Comparison of ENCODE assay signal across 8 cellular contexts in the genomic region with DNA sequence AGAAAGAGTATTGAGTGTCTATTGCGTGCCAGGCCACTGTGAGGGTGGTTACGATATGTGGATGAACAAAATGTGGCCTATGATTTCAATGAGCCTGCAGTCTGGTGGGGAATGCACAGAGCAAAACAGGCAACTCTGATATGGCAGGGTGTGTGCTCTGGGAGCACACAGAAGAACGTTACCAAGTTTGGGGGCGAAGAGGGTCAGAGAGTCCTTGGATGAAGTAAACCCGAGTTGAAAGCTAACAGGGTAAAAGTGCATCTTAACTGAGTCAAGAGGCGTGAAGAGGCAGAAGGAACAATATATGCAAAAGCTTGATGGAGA. TPM values are rescaled to one million over a fixed set of nuclear protein-coding genes. Genes with fewer than 3 reads are reported as not detected.
A peak's percentile ranks its signal among the peaks of the same experiment; 100 is the strongest.
DNase-seq lines count a peak whose midpoint lies in the region; ATAC-seq and TF ChIP-seq lines count a peak whose summit lies in the region.

No MANE protein-coding gene starts in this region.

- no peak for TF ChIP-seq CTCF in foreskin fibroblast (IDR thresholded peaks at IDR 0.05; ENCODE audit: low read depth, low read length)

- H3K4me1 ChIP-seq in SJCRH30 = no peaks in the 10 kb centered on the region

- intact Hi-C loops in sciatic nerve (cut with DNase I) = loop anchor here (5.0 kb wide), 1 partner anchor 103 kb away; no protein-coding TSS in a partner anchor

- no peaks in the 10 kb centered on the region for H3K27me3 ChIP-seq in SJCRH30

- H3K9me3 ChIP-seq in SJCRH30 (replicated peaks) = no peaks in the 10 kb centered on the region

- H3K27ac ChIP-seq in SJCRH30 = peak overlapping the region; percentile 93

- no peaks in the 10 kb centered on the region for H3K36me3 ChIP-seq in SJCRH30

- no peak for DNase-seq in SJCRH30
- no peak for DNase-seq in foreskin fibroblast
- DNase-seq in sciatic nerve (ENCODE audit: low spot score) = no peak
- DNase-seq in stimulated activated CD4-positive, alpha-beta T cell treated with anti-CD3 and anti-CD28 coated beads, Interleukin-4, amount 100 ng/mL, for 1 hour = no peak
- no peak for DNase-seq in NCI-H446 treated with DMSO at 0.1 percent for 48 hours (lab: John Stamatoyannopoulos, UW)

- H3K4me3 ChIP-seq in SJCRH30 = peak overlapping the region; percentile 78
- peak overlapping the region; percentile 69 to 98 for H3K4me3 ChIP-seq in foreskin fibroblast (ENCODE audit: low read depth in 1 of 2, low read length in 2 of 2)

- ATAC-seq in GM21528 (IDR thresholded peaks at IDR 0.05; ENCODE audit: low FRiP score, unreplicated experiment) (peak; percentile 0), sciatic nerve (peak; percentile 9), GM19452 (IDR thresholded peaks at IDR 0.05; ENCODE audit: unreplicated experiment) (no peak), HG02970 (IDR thresholded peaks at IDR 0.05; ENCODE audit: low FRiP score, unreplicated experiment) (no peak)

RNA-seq across cellular contexts. Expression of gene CFAP68, which starts 0.3 kb away (rescaled TPM):
- 23.1 and 23.9 TPM in 2 replicates for total RNA-seq in SJCRH30 (2014; rRNA removed; shearing (Covaris generic))
- 18.8 TPM for total RNA-seq in sciatic nerve

RNA-seq across cellular contexts. Expression of gene FDXACB1, which starts 0.6 kb away (rescaled TPM):
- total RNA-seq in SJCRH30 (2014; rRNA removed; shearing (Covaris generic)) = 0.77 and 1.2 TPM in 2 replicates
- 1.7 TPM for total RNA-seq in sciatic nerve

RNA-seq across cellular contexts. Expression of gene ALG9, which starts 8.2 kb away (rescaled TPM):
- 29.7 and 31.4 TPM in 2 replicates for total RNA-seq in SJCRH30 (2014; rRNA removed; shearing (Covaris generic))
- 27.6 TPM for total RNA-seq in sciatic nerve

RNA-seq across cellular contexts. Expression of gene CRYAB, which starts 32.0 kb away (rescaled TPM):
- 3.4 and 4.1 TPM in 2 replicates for total RNA-seq in SJCRH30 (2014; rRNA removed; shearing (Covaris generic))
- 1,238 TPM for total RNA-seq in sciatic nerve

RNA-seq across cellular contexts. Expression of gene HSPB2, which starts 32.9 kb away (rescaled TPM):
- total RNA-seq in SJCRH30 (2014; rRNA removed; shearing (Covaris generic)) = 1.0 and 1.5 TPM in 2 replicates
- total RNA-seq in sciatic nerve = 14.4 TPM

Comparison
In these comparisons a context has a peak if more than half of its experiments do, and no peak if none do; other contexts are left out.
1. ATAC-seq: peak in GM21528 (single experiment) and sciatic nerve (single experiment); none in GM19452 (single experiment) and HG02970 (single experiment).